15 cellular contexts compared by ENCODE assay signal in genomic region chr16:75312875-75313274, GRCh38.
"Had no signal": no experiment of that assay in that cellular context is flagged by ENCODE, and none has a peak within 500 bp of the region (broad histone marks: within the 10 kb centered on the region; RNA-seq: fewer than 3 reads in every experiment).

No MANE protein-coding gene starts in this region.

- DNase-seq: activated CD4-positive, alpha-beta T cell treated with anti-CD3 and anti-CD28 coated beads, Interleukin-2, amount 10 ng/mL, durations not matched to agents 7 days and 5 days; activated CD4-positive, CD25-positive, alpha-beta regulatory T cell; activated naive CD4-positive, alpha-beta T cell; aorta; esophagus squamous epithelium; kidney glomerular epithelial cell; ovary; sigmoid colon; stimulated activated CD4-positive, alpha-beta T cell treated with anti-CD3 and anti-CD28 coated beads, Interleukin-1b, Interleukin-23, amount 100 ng/mL, for 48 hours; stimulated activated naive CD8-positive, alpha-beta T cell treated with anti-CD3 and anti-CD28 coated beads, Interleukin-15, amount 100 ng/mL, for 72 hours; thyroid gland had no signal

- H3K36me3 ChIP-seq: breast epithelium, ovary, sigmoid colon, thyroid gland, vagina had no signal

- H3K4me3 Mint-ChIP-seq: activated CD4-positive, alpha-beta T cell treated with anti-CD3 and anti-CD28 coated beads, Interleukin-2, amount 10 ng/mL, durations not matched to agents 7 days and 5 days; activated T-helper 1 cell treated with anti-CD3 and anti-CD28 coated beads, Interleukin-12 subunit alpha, Interleukin-12 subunit beta, Interleukin-2, Interleukin-4 antibody, amounts not matched to agents 30 ng/mL and 10 ng/mL and 1 ng/mL, durations not matched to agents 14 hours and 24 hours and 36 hours; stimulated activated naive CD8-positive, alpha-beta T cell treated with anti-CD3 and anti-CD28 coated beads, Interleukin-15, amount 100 ng/mL, for 72 hours; T-helper 2 cell treated with Interferon-gamma antibody and Interleukin-4, amounts not matched to agents 5 μg/mL and 100 μg/mL, for 36 hours had no signal

- H3K4me1 ChIP-seq: breast epithelium had no signal

- H3K9me3 ChIP-seq: breast epithelium, esophagus squamous epithelium, ovary, sigmoid colon, thyroid gland, vagina had no signal

- H3K27me3 ChIP-seq: breast epithelium, ovary, sigmoid colon, thyroid gland, vagina had no signal

- H3K27ac ChIP-seq: breast epithelium, esophagus squamous epithelium, ovary, vagina had no signal

- H3K4me1 Mint-ChIP-seq: activated CD4-positive, alpha-beta T cell treated with anti-CD3 and anti-CD28 coated beads, Interleukin-2, amount 10 ng/mL, durations not matched to agents 7 days and 5 days had no signal

- H3K27ac Mint-ChIP-seq: activated CD4-positive, alpha-beta T cell treated with anti-CD3 and anti-CD28 coated beads, Interleukin-2, amount 10 ng/mL, durations not matched to agents 7 days and 5 days; activated T-helper 1 cell treated with anti-CD3 and anti-CD28 coated beads, Interleukin-12 subunit alpha, Interleukin-12 subunit beta, Interleukin-2, Interleukin-4 antibody, amounts not matched to agents 30 ng/mL and 10 ng/mL and 1 ng/mL, durations not matched to agents 14 hours and 24 hours and 36 hours; stimulated activated naive CD8-positive, alpha-beta T cell treated with anti-CD3 and anti-CD28 coated beads, Interleukin-15, amount 100 ng/mL, for 72 hours; T-helper 2 cell treated with Interferon-gamma antibody and Interleukin-4, amounts not matched to agents 5 μg/mL and 100 μg/mL, for 36 hours had no signal

- ATAC-seq: stimulated activated naive CD8-positive, alpha-beta T cell treated with anti-CD3 and anti-CD28 coated beads, Interleukin-15, amount 100 ng/mL, for 72 hours had no signal

- H3K4me3 ChIP-seq: breast epithelium, esophagus squamous epithelium, ovary, sigmoid colon, thyroid gland, vagina had no signal

- H3K9me3 Mint-ChIP-seq: activated CD4-positive, alpha-beta T cell treated with anti-CD3 and anti-CD28 coated beads, Interleukin-2, amount 10 ng/mL, durations not matched to agents 7 days and 5 days; activated T-helper 1 cell treated with anti-CD3 and anti-CD28 coated beads, Interleukin-12 subunit alpha, Interleukin-12 subunit beta, Interleukin-2, Interleukin-4 antibody, amounts not matched to agents 30 ng/mL and 10 ng/mL and 1 ng/mL, durations not matched to agents 14 hours and 24 hours and 36 hours; stimulated activated naive CD8-positive, alpha-beta T cell treated with anti-CD3 and anti-CD28 coated beads, Interleukin-15, amount 100 ng/mL, for 72 hours; T-helper 2 cell treated with Interferon-gamma antibody and Interleukin-4, amounts not matched to agents 5 μg/mL and 100 μg/mL, for 36 hours had no signal
